Comparison of ENCODE assay signal across 22 cellular contexts in the genomic region with DNA sequence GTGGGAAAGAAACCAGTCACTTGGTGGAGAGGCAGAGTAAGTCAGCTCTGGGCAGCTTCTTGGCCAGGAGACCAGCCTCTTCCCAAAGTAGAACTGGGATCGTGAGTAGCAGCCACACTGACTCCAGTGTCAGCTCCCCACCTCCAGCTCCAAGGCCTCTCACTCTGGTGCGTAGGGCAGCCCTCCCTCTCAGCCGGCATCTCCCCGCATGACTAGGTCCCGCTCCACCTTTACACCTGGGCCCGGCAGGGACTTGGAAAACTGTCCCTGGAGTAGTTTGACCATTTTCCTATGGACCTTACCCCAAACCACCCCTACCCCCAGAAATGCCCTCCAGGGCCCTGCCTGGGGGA. TPM values are rescaled to one million over a fixed set of nuclear protein-coding genes. Genes with fewer than 3 reads are reported as not detected.
"Had no signal": no experiment of that assay in that cellular context is flagged by ENCODE, and none has a peak within 500 bp of the region (broad histone marks: within the 10 kb centered on the region; RNA-seq: fewer than 3 reads in every experiment).

No MANE protein-coding gene starts in this region.

- ATAC-seq: activated CD4-positive, CD25-positive, alpha-beta regulatory T cell treated with anti-CD3 and anti-CD28 coated beads, Interleukin-2, amount 50 U/mL, for 24 hours; activated CD8-positive, alpha-beta T cell treated with anti-CD3 and anti-CD28 coated beads, Interleukin-2, amount 10 ng/mL, durations not matched to agents 7 days and 5 days; SK-N-SH treated with all-trans-retinoic acid at 6 μM for 48 hours had no signal

- H3K27ac ChIP-seq: SJCRH30 had no signal

- H3K4me3 ChIP-seq: SJCRH30 had no signal

- H3K27me3 ChIP-seq: SJCRH30 had no signal

- FAIRE-seq: bronchial epithelial cell had no signal

- H3K36me3 ChIP-seq: SJCRH30 had no signal

- H3K9me3 ChIP-seq: SJCRH30 had no signal

- DNase-seq: activated CD4-positive, alpha-beta T cell treated with anti-CD3 and anti-CD28 coated beads for 48 hours; activated CD4-positive, alpha-beta T cell treated with anti-CD3 and anti-CD28 coated beads, Interleukin-2, amount 50 U/mL, for 4 hours; activated CD8-positive, alpha-beta memory T cell treated with anti-CD3 and anti-CD28 coated beads, Interleukin-2, amount 50 U/mL, for 48 hours; activated CD8-positive, alpha-beta T cell treated with anti-CD3 and anti-CD28 coated beads, Interleukin-2, amount 10 ng/mL, durations not matched to agents 7 days and 5 days; activated naive CD4-positive, alpha-beta T cell; activated T-cell treated with anti-CD3 and anti-CD28 coated beads, Interleukin-2, amount 50 U/mL, for 1 hour; aorta; KG1; NCI-H1048; NCI-H146; NCI-H187 treated with DMSO at 0.1 percent for 48 hours; NCI-H2171; NCI-H2227 treated with DMSO at 0.1 percent for 48 hours; NCI-H446 treated with DMSO at 0.1 percent for 48 hours; NCI-H526; NCI-H82; SJCRH30 had no signal

RNA-seq across cellular contexts. Expression of a gene that starts 3.3 kb away (rescaled TPM):
- total RNA-seq: activated CD8-positive, alpha-beta T cell treated with anti-CD3 and anti-CD28 coated beads, Interleukin-2, amount 10 ng/mL, durations not matched to agents 7 days and 5 days; LHCN-M2 had no signal

RNA-seq across cellular contexts. Expression of a gene that starts 25.8 kb away (rescaled TPM):
- total RNA-seq: activated CD8-positive, alpha-beta T cell treated with anti-CD3 and anti-CD28 coated beads, Interleukin-2, amount 10 ng/mL, durations not matched to agents 7 days and 5 days; M059J had no signal

RNA-seq across cellular contexts. Expression of a gene that starts 36.9 kb away (rescaled TPM):
- total RNA-seq: activated CD8-positive, alpha-beta T cell treated with anti-CD3 and anti-CD28 coated beads, Interleukin-2, amount 10 ng/mL, durations not matched to agents 7 days and 5 days; aorta; bronchial epithelial cell; LHCN-M2 had no signal
- polyA plus RNA-seq: aorta had no signal
